ENCODE assay signal across 25 cellular contexts in the genomic region with DNA sequence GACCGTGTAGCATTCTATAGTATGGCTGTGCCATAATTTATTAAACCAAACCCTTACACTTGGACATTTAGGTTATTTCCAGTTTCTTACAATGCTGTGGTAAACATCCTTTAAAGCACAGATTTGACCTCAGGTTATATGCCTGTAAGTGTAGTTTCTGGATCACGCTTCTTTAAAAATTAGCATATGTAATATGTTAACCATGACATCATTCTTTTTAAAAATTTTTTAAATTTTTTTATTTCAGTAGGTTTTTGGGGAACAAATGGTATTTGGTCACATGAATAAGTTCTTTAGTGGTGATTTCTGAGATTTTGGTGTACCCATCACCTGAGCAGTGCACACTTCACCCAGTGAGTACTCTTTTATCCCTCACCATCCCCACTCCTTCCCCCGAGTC.
"Had no signal": no experiment of that assay in that cellular context is flagged by ENCODE, and none has a peak within 500 bp of the region (broad histone marks: within the 10 kb centered on the region; RNA-seq: fewer than 3 reads in every experiment).

No MANE protein-coding gene starts in this region.

- H3K4me1 ChIP-seq: colonic mucosa, esophagus squamous epithelium, left lung, lower lobe of right lung had no signal

- H3K9me3 ChIP-seq: colonic mucosa, esophagus squamous epithelium, gastrocnemius medialis, left lung, lower lobe of right lung, mucosa of descending colon had no signal

- ATAC-seq: effector memory CD8-positive, alpha-beta T cell; esophagus mucosa; gastrocnemius medialis; heart right ventricle; left cardiac atrium; left lung; left ventricle myocardium superior; lower lobe of right lung; mucosa of descending colon had no signal

- DNase-seq: colonic mucosa; cortex of kidney; effector CD8-positive, alpha-beta T cell; effector memory CD8-positive, alpha-beta T cell; endodermal cell; erythroblast; esophagus squamous epithelium; foreskin fibroblast; foreskin melanocyte; gastrocnemius medialis; glutamatergic neuron; head of caudate nucleus; heart right ventricle; hippocampal formation; left cardiac atrium; left lung; left ventricle myocardium superior; lower lobe of right lung; mesenchymal stem cell; mucosa of descending colon; naive B cell had no signal

- H3K36me3 ChIP-seq: colonic mucosa, esophagus squamous epithelium, left lung, lower lobe of right lung had no signal

- H3K4me3 ChIP-seq: colonic mucosa, esophagus squamous epithelium, gastrocnemius medialis, heart right ventricle, left lung, lower lobe of right lung, mucosa of descending colon had no signal

- FAIRE-seq: endometrium, keratinocyte had no signal

- H3K27ac ChIP-seq: colonic mucosa, epithelial cell of prostate, esophagus squamous epithelium, gastrocnemius medialis, heart right ventricle, left lung, lower lobe of right lung had no signal

- H3K27me3 ChIP-seq: colonic mucosa, esophagus squamous epithelium, gastrocnemius medialis, heart right ventricle, left lung had no signal
